In genomic region chr17:21001813-21002221, GRCh38 we compare ENCODE assay signal across 11 cellular contexts. TPM values are rescaled to one million over a fixed set of nuclear protein-coding genes. Genes with fewer than 3 reads are reported as not detected.
DNase-seq lines count a peak whose midpoint lies in the region; ATAC-seq and TF ChIP-seq lines count a peak whose summit lies in the region.
"Had no signal": no experiment of that assay in that cellular context is flagged by ENCODE, and none has a peak within 500 bp of the region (broad histone marks: within the 10 kb centered on the region; RNA-seq: fewer than 3 reads in every experiment).

No MANE protein-coding gene starts in this region.

- TF ChIP-seq CTCF in endothelial cell (IDR thresholded peaks at IDR 0.05; ENCODE audit: unreplicated experiment), result no peak
- no peak for TF ChIP-seq CTCF in osteocyte (IDR thresholded peaks at IDR 0.05)

- H3K4me3 Mint-ChIP-seq in CD8-positive, alpha-beta memory T cell, result no peak overlapping the region
- peak overlapping the region; percentile 74 for H3K4me3 Mint-ChIP-seq in endothelial cell (ENCODE audit: unreplicated experiment)
- no peak overlapping the region for H3K4me3 Mint-ChIP-seq in osteocyte (ENCODE audit: unreplicated experiment)

- H3K4me3 ChIP-seq in CD8-positive, alpha-beta memory T cell (ENCODE audit: low read length), result no peak overlapping the region

- no peak overlapping the region for H3K27ac ChIP-seq in CD8-positive, alpha-beta memory T cell (ENCODE audit: low read depth, low read length)

- CTCF ChIA-PET in CD8-positive, alpha-beta memory T cell (lab: Charles Lee), result interaction anchor here (1.6 kb wide), 1 partner anchor 9 kb away, joined by 6 read pairs; no protein-coding TSS in a partner anchor

- H3K36me3 ChIP-seq in CD8-positive, alpha-beta memory T cell (ENCODE audit: insufficient read depth, low read length), result peaks cover 46% of the 10 kb centered on the region

- no peaks in the 10 kb centered on the region for H3K27me3 ChIP-seq in CD8-positive, alpha-beta memory T cell (ENCODE audit: insufficient read depth, low read length, poor library complexity, severe bottlenecking)

- no peak for ATAC-seq in HG02840 (IDR thresholded peaks at IDR 0.05; ENCODE audit: low FRiP score, unreplicated experiment)

- POLR2A ChIA-PET in CD8-positive, alpha-beta memory T cell (lab: Charles Lee), result no interaction called here

- H3K4me1 Mint-ChIP-seq in CD8-positive, alpha-beta memory T cell, result peaks cover 7 to 23% (median 21%) of the 10 kb centered on the region in 3 donors
- peaks cover 26% of the 10 kb centered on the region for H3K4me1 Mint-ChIP-seq in endothelial cell (ENCODE audit: unreplicated experiment)
- H3K4me1 Mint-ChIP-seq in osteocyte (ENCODE audit: unreplicated experiment), result peaks cover 30% of the 10 kb centered on the region

- H3K4me1 ChIP-seq in CD8-positive, alpha-beta memory T cell (ENCODE audit: insufficient read depth, low read length), result peaks cover 18% of the 10 kb centered on the region

- peak overlapping the region in 6 of 8 donors; percentile 5 to 84 (median 57) for H3K27ac Mint-ChIP-seq in CD8-positive, alpha-beta memory T cell
- peak overlapping the region; percentile 72 for H3K27ac Mint-ChIP-seq in endothelial cell (ENCODE audit: unreplicated experiment)
- peak overlapping the region; percentile 77 for H3K27ac Mint-ChIP-seq in osteocyte (ENCODE audit: unreplicated experiment)

- H3K9me3 ChIP-seq in CD8-positive, alpha-beta memory T cell (ENCODE audit: low read length), result no peaks in the 10 kb centered on the region

- H3K9me3 Mint-ChIP-seq in CD8-positive, alpha-beta memory T cell, result no peaks in the 10 kb centered on the region
- H3K9me3 Mint-ChIP-seq in endothelial cell (ENCODE audit: unreplicated experiment), result no peaks in the 10 kb centered on the region
- H3K9me3 Mint-ChIP-seq in osteocyte (ENCODE audit: unreplicated experiment), result no peaks in the 10 kb centered on the region

- H3K36me3 Mint-ChIP-seq in CD8-positive, alpha-beta memory T cell, result peaks cover 0 to 78% (median 12%) of the 10 kb centered on the region in 3 donors
- peaks cover 52% of the 10 kb centered on the region for H3K36me3 Mint-ChIP-seq in endothelial cell (ENCODE audit: low read depth, unreplicated experiment)
- peaks cover 51% of the 10 kb centered on the region for H3K36me3 Mint-ChIP-seq in osteocyte (ENCODE audit: unreplicated experiment)

- no peaks in the 10 kb centered on the region for H3K27me3 Mint-ChIP-seq in CD8-positive, alpha-beta memory T cell
- H3K27me3 Mint-ChIP-seq in endothelial cell (ENCODE audit: unreplicated experiment) (peaks cover 17% of the 10 kb centered on the region), osteocyte (ENCODE audit: unreplicated experiment) (no peaks in the 10 kb centered on the region)

- DNase-seq in CD8-positive, alpha-beta memory T cell, result no peak
- DNase-seq in OCI-M1 (lab: John Stamatoyannopoulos, UW) (peak; percentile 18), endothelial cell (ENCODE audit: low spot score) (no peak), osteocyte (ENCODE audit: extremely low spot score, unreplicated experiment) (no peak), occipital lobe (lab: John Stamatoyannopoulos, UW) (no peak), LoVo (ENCODE audit: low spot score) (no peak), AG08396 (ENCODE audit: low spot score) (no peak)
- DNase-seq: DMS53, HCEC 1CT, NCI-H2081 treated with DMSO at 0.1 percent for 48 hours had no signal

RNA-seq across cellular contexts. Expression of gene USP22, which starts 41.0 kb away (rescaled TPM):
- total RNA-seq in CD8-positive, alpha-beta memory T cell, result 100 to 1,000 TPM; 146 to 154 TPM
- polyA plus RNA-seq in CD8-positive, alpha-beta memory T cell, result 34.5 TPM
- total RNA-seq in endothelial cell (ENCODE audit: unreplicated experiment) (294 TPM), osteocyte (257 and 260 TPM in 2 replicates), occipital lobe (342 TPM)
